Comparison of ENCODE assay signal across 21 cellular contexts in the genomic region with DNA sequence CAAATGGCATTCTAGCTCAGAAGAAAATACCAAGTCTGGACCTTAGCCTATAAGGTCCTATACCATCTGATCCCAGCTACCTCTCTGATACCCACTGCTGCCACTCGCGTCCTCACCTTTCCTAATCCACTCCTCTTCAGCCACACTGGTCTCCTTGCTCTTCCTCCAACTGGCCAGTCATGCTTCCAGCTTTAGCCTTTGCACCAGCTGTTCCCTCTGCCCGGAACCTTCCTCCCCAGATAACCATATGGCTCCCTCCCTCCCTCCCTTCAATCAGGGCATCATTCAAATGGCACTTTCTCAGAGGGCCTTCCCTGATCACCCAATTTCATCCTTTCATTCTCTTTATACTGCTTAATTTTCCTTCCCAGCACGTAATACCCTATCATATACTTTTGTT.
"Had no signal": no experiment of that assay in that cellular context is flagged by ENCODE, and none has a peak within 500 bp of the region (broad histone marks: within the 10 kb centered on the region; RNA-seq: fewer than 3 reads in every experiment).

No MANE protein-coding gene starts in this region.

- DNase-seq: activated CD4-positive, alpha-beta memory T cell treated with anti-CD3 and anti-CD28 coated beads, Interleukin-2, amount 10 ng/mL, durations not matched to agents 7 days and 5 days; activated CD4-positive, alpha-beta T cell treated with anti-CD3 and anti-CD28 coated beads, Interleukin-2, amount 10 ng/mL, durations not matched to agents 24 days and 14 days; activated gamma-delta T cell; activated naive CD4-positive, alpha-beta T cell treated with anti-CD3 and anti-CD28 coated beads, Interleukin-2, amount 50 U/mL, for 16 hours; activated naive CD8-positive, alpha-beta T cell treated with anti-CD3 and anti-CD28 coated beads, Interleukin-2, amount 50 U/mL, for 24 hours; aorta; central memory CD4-positive, alpha-beta T cell; hypothalamus; left ventricle myocardium superior; mammary epithelial cell; midbrain; pancreas; psoas muscle; stimulated activated CD4-positive, alpha-beta T cell treated with anti-CD3 and anti-CD28 coated beads, Interleukin-4, amount 100 ng/mL, for 24 hours; stimulated activated naive CD4-positive, alpha-beta T cell treated with Interleukin-2 at 50 U/mL for 16 hours; T-helper 17 cell; upper lobe of left lung had no signal

- H3K27me3 ChIP-seq: esophagus muscularis mucosa, pancreas, right atrium auricular region, upper lobe of left lung had no signal

- H3K4me3 ChIP-seq: coronary artery, esophagus muscularis mucosa, pancreas, psoas muscle, right atrium auricular region, upper lobe of left lung had no signal

- H3K36me3 ChIP-seq: esophagus muscularis mucosa, pancreas, right atrium auricular region, upper lobe of left lung had no signal

- ATAC-seq: activated naive CD8-positive, alpha-beta T cell treated with anti-CD3 and anti-CD28 coated beads, Interleukin-2, amount 50 U/mL, for 24 hours; left ventricle myocardium superior; natural killer cell treated with Interleukin-12 subunit alpha and Interleukin-12 subunit beta and Interleukin-15 and Interleukin-18, amount 100 ng/mL, for 72 hours; psoas muscle; T-helper 17 cell had no signal

- H3K27ac ChIP-seq: coronary artery, esophagus muscularis mucosa, pancreas, psoas muscle, right atrium auricular region, upper lobe of left lung had no signal

- H3K9me3 ChIP-seq: esophagus muscularis mucosa, pancreas, psoas muscle, right atrium auricular region, upper lobe of left lung had no signal

- H3K4me1 ChIP-seq: pancreas, upper lobe of left lung had no signal
